19 cellular contexts compared by ENCODE assay signal in genomic region chr1:204702552-204703270, GRCh38. TPM values are rescaled to one million over a fixed set of nuclear protein-coding genes. Genes with fewer than 3 reads are reported as not detected.
A peak's percentile ranks its signal among the peaks of the same experiment; 100 is the strongest.
DNase-seq lines count a peak whose midpoint lies in the region; ATAC-seq and TF ChIP-seq lines count a peak whose summit lies in the region.
"Had no signal": no experiment of that assay in that cellular context is flagged by ENCODE, and none has a peak within 500 bp of the region (broad histone marks: within the 10 kb centered on the region; RNA-seq: fewer than 3 reads in every experiment).

No MANE protein-coding gene starts in this region.

- H3K36me3 ChIP-seq in left ventricle myocardium inferior (no peaks in the 10 kb centered on the region), rectal smooth muscle tissue (ENCODE audit: control insufficient read depth, insufficient read depth, low read length) (no peaks in the 10 kb centered on the region)

- H3K4me3 ChIP-seq in left ventricle myocardium inferior: no peak overlapping the region
- H3K4me3 ChIP-seq in rectal smooth muscle tissue (ENCODE audit: low read length): no peak overlapping the region
- H3K4me3 ChIP-seq: A549, GM12878, GM23338 had no signal

- H3K4me1 ChIP-seq in left ventricle myocardium inferior (no peaks in the 10 kb centered on the region), rectal smooth muscle tissue (ENCODE audit: control insufficient read depth, insufficient read depth, low read length) (peaks cover 14% of the 10 kb centered on the region)

- ATAC-seq in HG03565 (IDR thresholded peaks at IDR 0.05; ENCODE audit: unreplicated experiment): no peak
- no peak for ATAC-seq in GM21360 (IDR thresholded peaks at IDR 0.05; ENCODE audit: unreplicated experiment)
- ATAC-seq: A549; CD8-positive, alpha-beta T cell; GM12878; GM23338; HCT116; HepG2 had no signal

- intact Hi-C loops in cardiac septum (cut with DNase I): no loop called here
- intact Hi-C loops in left ventricle myocardium inferior (cut with micrococcal nuclease): no loop called here

- no peaks in the 10 kb centered on the region for H3K9me3 ChIP-seq in left ventricle myocardium inferior (replicated peaks)
- H3K9me3 ChIP-seq: A549 had no signal

- no peak overlapping the region for H3K27ac ChIP-seq in left ventricle myocardium inferior (replicated peaks)
- H3K27ac ChIP-seq in rectal smooth muscle tissue (ENCODE audit: low read depth, low read length): peak overlapping the region; percentile 75
- H3K27ac ChIP-seq: 22Rv1, A549 had no signal

- peak; percentile 69 for DNase-seq in cardiac septum (ENCODE audit: low spot score)
- no peak for DNase-seq in left ventricle myocardium inferior
- peak; percentile 59 for DNase-seq in mesenteric fat pad (ENCODE audit: low spot score)
- no peak for DNase-seq in HK-2 (ENCODE audit: unreplicated experiment)
- DNase-seq in OCI-M1 (lab: John Stamatoyannopoulos, UW): no peak
- DNase-seq: AML-193; Calu3; CD8-positive, alpha-beta T cell; DMS79 treated with DMSO at 0.1 percent for 48 hours; HFFc6 had no signal

- H3K27me3 ChIP-seq in left ventricle myocardium inferior (ENCODE audit: low read depth) (peaks cover 51% of the 10 kb centered on the region), rectal smooth muscle tissue (ENCODE audit: control insufficient read depth, insufficient read depth, low read length) (no peaks in the 10 kb centered on the region)

- H3K9ac ChIP-seq in rectal smooth muscle tissue (ENCODE audit: low read length): no peak overlapping the region

- TF ChIP-seq CTCF in left ventricle myocardium inferior (IDR thresholded peaks at IDR 0.05; ENCODE audit: borderline replicate concordance): no peak

RNA-seq across cellular contexts. Expression of gene LRRN2, which starts 17.2 kb away (rescaled TPM):
- total RNA-seq in cardiac septum: 1.6 TPM
- 1.4 TPM for total RNA-seq in left ventricle myocardium inferior
- total RNA-seq in mesenteric fat pad: 5.7 TPM
- total RNA-seq: Calu3; CD8-positive, alpha-beta T cell; GM12878; HepG2; HFFc6 had no signal

Comparison
In these comparisons a context has a peak if more than half of its experiments do, and no peak if none do; other contexts are left out.
1. DNase-seq: peak in cardiac septum (single experiment) and mesenteric fat pad (single experiment); none in left ventricle myocardium inferior (single experiment), HK-2 (single experiment) and OCI-M1 (single experiment).